1 cellular context compared by ENCODE assay signal in the genomic region with DNA sequence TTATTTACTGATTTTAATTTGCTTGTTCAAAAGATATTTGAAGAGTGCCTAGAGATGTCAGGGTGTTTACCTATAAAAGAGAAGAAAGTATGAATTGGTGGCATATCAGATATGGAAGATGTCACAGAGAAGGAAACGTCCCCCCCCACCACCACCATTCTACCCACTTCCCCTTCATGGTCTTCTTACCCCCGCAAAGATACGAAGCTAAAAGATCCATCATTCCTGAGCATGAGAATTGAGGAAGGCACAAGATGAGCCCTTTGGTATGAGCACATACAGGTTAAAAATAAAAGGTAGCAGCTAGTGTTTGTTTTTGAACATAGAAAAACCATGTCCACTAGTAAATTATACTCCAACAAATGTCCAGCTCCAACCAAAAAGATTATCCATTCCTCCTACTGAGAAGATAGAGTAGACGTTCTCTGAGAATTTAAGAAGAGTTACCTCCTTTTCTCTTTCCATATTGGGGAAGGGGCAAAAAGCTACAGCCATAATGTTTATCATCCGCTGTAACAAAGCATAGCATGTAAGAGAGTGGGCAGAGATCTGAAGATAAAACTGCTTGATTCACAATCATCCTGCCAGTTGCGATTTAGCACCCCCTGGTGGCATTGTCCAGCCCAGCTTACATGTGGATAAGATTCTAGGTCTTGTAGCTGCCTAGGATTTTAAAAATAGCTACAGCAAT.
TF ChIP-seq lines count a peak whose summit lies in the region.

No MANE protein-coding gene starts in this region.

TF ChIP-seq in HepG2, 621 proteins besides CTCF, POLR2A, EP300 and RAD21:
- TF ChIP-seq, protein P1, sequence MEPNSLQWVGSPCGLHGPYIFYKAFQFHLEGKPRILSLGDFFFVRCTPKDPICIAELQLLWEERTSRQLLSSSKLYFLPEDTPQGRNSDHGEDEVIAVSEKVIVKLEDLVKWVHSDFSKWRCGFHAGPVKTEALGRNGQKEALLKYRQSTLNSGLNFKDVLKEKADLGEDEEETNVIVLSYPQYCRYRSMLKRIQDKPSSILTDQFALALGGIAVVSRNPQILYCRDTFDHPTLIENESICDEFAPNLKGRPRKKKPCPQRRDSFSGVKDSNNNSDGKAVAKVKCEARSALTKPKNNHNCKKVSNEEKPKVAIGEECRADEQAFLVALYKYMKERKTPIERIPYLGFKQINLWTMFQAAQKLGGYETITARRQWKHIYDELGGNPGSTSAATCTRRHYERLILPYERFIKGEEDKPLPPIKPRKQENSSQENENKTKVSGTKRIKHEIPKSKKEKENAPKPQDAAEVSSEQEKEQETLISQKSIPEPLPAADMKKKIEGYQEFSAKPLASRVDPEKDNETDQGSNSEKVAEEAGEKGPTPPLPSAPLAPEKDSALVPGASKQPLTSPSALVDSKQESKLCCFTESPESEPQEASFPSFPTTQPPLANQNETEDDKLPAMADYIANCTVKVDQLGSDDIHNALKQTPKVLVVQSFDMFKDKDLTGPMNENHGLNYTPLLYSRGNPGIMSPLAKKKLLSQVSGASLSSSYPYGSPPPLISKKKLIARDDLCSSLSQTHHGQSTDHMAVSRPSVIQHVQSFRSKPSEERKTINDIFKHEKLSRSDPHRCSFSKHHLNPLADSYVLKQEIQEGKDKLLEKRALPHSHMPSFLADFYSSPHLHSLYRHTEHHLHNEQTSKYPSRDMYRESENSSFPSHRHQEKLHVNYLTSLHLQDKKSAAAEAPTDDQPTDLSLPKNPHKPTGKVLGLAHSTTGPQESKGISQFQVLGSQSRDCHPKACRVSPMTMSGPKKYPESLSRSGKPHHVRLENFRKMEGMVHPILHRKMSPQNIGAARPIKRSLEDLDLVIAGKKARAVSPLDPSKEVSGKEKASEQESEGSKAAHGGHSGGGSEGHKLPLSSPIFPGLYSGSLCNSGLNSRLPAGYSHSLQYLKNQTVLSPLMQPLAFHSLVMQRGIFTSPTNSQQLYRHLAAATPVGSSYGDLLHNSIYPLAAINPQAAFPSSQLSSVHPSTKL (CRISPR knock-in tag; IDR thresholded peaks at IDR 0.05) = peak; percentile 24; the same call in 1 of the 2 replicates
- TF ChIP-seq SAP130 (CRISPR knock-in tag; IDR thresholded peaks at IDR 0.05; ENCODE audit: low read depth) (0 out of 2 replicates have a peak, but pooled peaks have one; percentile 16), STAG1 (CRISPR knock-in tag; IDR thresholded peaks at IDR 0.05) (peak; percentile 79), MIXL1 (CRISPR knock-in tag; IDR thresholded peaks at IDR 0.05) (0 out of 2 replicates have a peak, but pooled peaks have one; percentile 28), ZKSCAN8 (CRISPR knock-in tag; IDR thresholded peaks at IDR 0.05; ENCODE audit: borderline replicate concordance) (peak; percentile 47; the same call in 1 of the 2 replicates), FOXA3 (CRISPR knock-in tag; IDR thresholded peaks at IDR 0.05) (0 out of 2 replicates have a peak, but pooled peaks have one; percentile 10), HOXA3 (CRISPR knock-in tag; IDR thresholded peaks at IDR 0.05) (no peak), ZBTB38 (CRISPR knock-in tag; IDR thresholded peaks at IDR 0.05) (no peak), SMC3 (IDR thresholded peaks at IDR 0.05; ENCODE audit: low read length) (peak; percentile 90), NFE2 (CRISPR knock-in tag; IDR thresholded peaks at IDR 0.05) (no peak)
- TF ChIP-seq, protein P2, sequence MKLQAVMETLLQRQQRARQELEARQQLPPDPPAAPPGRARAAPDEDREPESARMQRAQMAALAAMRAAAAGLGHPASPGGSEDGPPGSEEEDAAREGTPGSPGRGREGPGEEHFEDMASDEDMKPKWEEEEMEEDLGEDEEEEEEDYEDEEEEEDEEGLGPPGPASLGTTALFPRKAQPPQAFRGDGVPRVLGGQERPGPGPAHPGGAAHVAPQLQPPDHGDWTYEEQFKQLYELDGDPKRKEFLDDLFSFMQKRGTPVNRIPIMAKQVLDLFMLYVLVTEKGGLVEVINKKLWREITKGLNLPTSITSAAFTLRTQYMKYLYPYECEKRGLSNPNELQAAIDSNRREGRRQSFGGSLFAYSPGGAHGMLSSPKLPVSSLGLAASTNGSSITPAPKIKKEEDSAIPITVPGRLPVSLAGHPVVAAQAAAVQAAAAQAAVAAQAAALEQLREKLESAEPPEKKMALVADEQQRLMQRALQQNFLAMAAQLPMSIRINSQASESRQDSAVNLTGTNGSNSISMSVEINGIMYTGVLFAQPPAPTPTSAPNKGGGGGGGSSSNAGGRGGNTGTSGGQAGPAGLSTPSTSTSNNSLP (IDR thresholded peaks at IDR 0.05; ENCODE audit: low read depth, low read length) = peak; percentile 32; the same call in 1 of the 2 replicates
- TF ChIP-seq, protein P3, sequence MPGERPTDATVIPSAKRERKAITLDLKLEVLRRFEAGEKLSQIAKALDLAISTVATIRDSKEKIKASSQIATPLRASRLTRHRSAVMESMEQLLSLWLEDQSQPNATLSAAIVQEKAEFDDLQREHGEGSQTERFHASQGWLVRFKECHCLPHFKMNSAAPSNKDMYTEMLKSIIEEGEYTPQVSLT (CRISPR knock-in tag; IDR thresholded peaks at IDR 0.05; ENCODE audit: borderline replicate concordance, low read depth) = no peak
